17 cellular contexts compared by ENCODE assay signal in the genomic region with DNA sequence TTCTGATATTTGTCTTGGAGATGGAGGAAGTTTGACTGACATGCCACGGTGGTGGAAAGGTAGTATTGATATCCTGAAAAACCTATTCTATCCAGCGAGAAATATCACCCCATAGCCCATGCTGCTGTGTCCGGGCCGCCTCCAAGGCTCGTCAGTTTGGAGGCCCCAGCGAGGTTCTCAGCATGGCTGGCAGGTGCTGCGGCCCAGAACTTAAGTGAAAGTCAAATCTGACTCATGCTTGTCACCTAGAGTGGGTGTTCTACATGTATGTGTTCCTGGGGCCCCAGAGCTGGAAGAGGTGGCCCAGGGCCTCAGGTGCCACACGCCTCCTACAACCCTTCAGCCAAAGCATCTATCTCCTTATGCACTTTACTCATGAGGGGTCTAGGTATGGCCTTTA.
"Had no signal": no experiment of that assay in that cellular context is flagged by ENCODE, and none has a peak within 500 bp of the region (broad histone marks: within the 10 kb centered on the region; RNA-seq: fewer than 3 reads in every experiment).

No MANE protein-coding gene starts in this region.

- H3K36me3 Mint-ChIP-seq: activated naive CD8-positive, alpha-beta T cell treated with anti-CD3 and anti-CD28 coated beads for 36 hours; stimulated activated naive B cell treated with anti-CD40 and anti-IgM and Interleukin-4, amounts not matched to agents 10 μg/mL and 1 μg/mL and 100 μg/mL, for 72 hours had no signal

- DNase-seq: activated CD4-positive, alpha-beta T cell treated with anti-CD3 and anti-CD28 coated beads for 4 hours; activated gamma-delta T cell; activated naive CD8-positive, alpha-beta T cell treated with anti-CD3 and anti-CD28 coated beads for 36 hours; activated T-cell treated with anti-CD3 and anti-CD28 coated beads, Interleukin-2, amount 50 U/mL, for 4 hours; brain microvascular endothelial cell; effector memory CD4-positive, alpha-beta T cell; foreskin keratinocyte; glutamatergic neuron; hypothalamus; kidney; left lung; mammary epithelial cell; right lobe of liver; stimulated activated naive B cell treated with anti-CD40 and anti-IgM and Interleukin-4, amounts not matched to agents 10 μg/mL and 1 μg/mL and 100 μg/mL, for 72 hours; T-helper 17 cell had no signal

- ATAC-seq: foreskin keratinocyte; left lung; right lobe of liver; stimulated activated naive B cell treated with anti-CD40 and anti-IgM and Interleukin-4, amounts not matched to agents 10 μg/mL and 1 μg/mL and 100 μg/mL, for 72 hours; T-helper 17 cell had no signal

- H3K4me3 Mint-ChIP-seq: activated naive CD8-positive, alpha-beta T cell treated with anti-CD3 and anti-CD28 coated beads for 36 hours; activated T-cell treated with anti-CD3 and anti-CD28 coated beads, Interleukin-2, amount 50 U/mL, for 4 hours; central memory CD8-positive, alpha-beta T cell; neural crest cell; stimulated activated naive B cell treated with anti-CD40 and anti-IgM and Interleukin-4, amounts not matched to agents 10 μg/mL and 1 μg/mL and 100 μg/mL, for 72 hours; T-helper 17 cell had no signal

- H3K9me3 Mint-ChIP-seq: activated naive CD8-positive, alpha-beta T cell treated with anti-CD3 and anti-CD28 coated beads for 36 hours; activated T-cell treated with anti-CD3 and anti-CD28 coated beads, Interleukin-2, amount 50 U/mL, for 4 hours; central memory CD8-positive, alpha-beta T cell; neural crest cell; stimulated activated naive B cell treated with anti-CD40 and anti-IgM and Interleukin-4, amounts not matched to agents 10 μg/mL and 1 μg/mL and 100 μg/mL, for 72 hours had no signal

- H3K27ac Mint-ChIP-seq: activated naive CD8-positive, alpha-beta T cell treated with anti-CD3 and anti-CD28 coated beads for 36 hours; stimulated activated naive B cell treated with anti-CD40 and anti-IgM and Interleukin-4, amounts not matched to agents 10 μg/mL and 1 μg/mL and 100 μg/mL, for 72 hours; T-helper 17 cell had no signal
